ENCODE assay signal across 6 cellular contexts in the genomic region with DNA sequence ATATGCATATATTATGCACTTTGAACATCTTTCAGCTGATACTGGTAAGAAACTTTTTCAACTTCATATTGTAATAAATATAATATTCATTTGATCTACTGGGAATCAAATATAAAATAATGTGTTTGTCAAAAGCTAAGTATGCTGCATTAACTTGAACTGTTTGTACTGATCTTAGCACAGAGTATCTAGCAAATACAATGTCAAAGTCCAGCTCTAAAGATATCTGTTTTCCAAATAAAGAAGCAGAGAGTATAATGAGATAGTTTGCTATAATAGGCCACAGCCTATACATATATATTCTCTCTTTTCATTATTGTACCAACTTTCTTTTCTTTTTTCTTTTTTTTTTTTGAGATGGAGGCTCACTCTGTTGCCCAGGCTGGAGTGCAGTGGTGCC.
"Had no signal": no experiment of that assay in that cellular context is flagged by ENCODE, and none has a peak within 500 bp of the region (broad histone marks: within the 10 kb centered on the region; RNA-seq: fewer than 3 reads in every experiment).

No MANE protein-coding gene starts in this region.

- H2AFZ ChIP-seq: GM23338 had no signal

- H3K4me3 ChIP-seq: GM23338, K562 had no signal

- ATAC-seq: GM23338, K562 had no signal

- DNase-seq: H9, HCEC 1CT, IMR-90 had no signal

- H3K27ac ChIP-seq: HL-60 had no signal
